Comparison of ENCODE assay signal across 17 cellular contexts in the genomic region with DNA sequence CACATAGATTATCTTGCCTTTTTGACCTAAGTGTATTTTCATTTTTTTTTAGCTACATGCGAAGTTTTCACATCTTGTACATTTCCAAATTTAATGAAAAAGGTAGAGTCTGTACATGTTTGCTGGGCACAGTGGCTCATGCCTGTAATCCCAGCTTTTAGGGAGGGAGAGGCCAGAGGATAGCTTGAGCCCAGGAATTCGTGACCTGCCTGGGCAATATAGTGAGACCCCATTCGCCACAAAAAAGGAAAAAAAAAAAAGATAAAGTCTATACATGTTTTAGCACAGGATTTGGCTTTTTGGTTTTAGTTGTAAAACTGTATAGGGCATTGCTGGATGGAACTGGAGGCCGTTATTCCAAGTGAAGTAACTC. TPM values are rescaled to one million over a fixed set of nuclear protein-coding genes. Genes with fewer than 3 reads are reported as not detected.
DNase-seq lines count a peak whose midpoint lies in the region; ATAC-seq and TF ChIP-seq lines count a peak whose summit lies in the region.
"Had no signal": no experiment of that assay in that cellular context is flagged by ENCODE, and none has a peak within 500 bp of the region (broad histone marks: within the 10 kb centered on the region; RNA-seq: fewer than 3 reads in every experiment).

No MANE protein-coding gene starts in this region.

- H3K27me3 Mint-ChIP-seq in GM23338 (ENCODE audit: insufficient read depth, low read depth, poor library complexity) = peaks cover 2% of the 10 kb centered on the region
- H3K27me3 Mint-ChIP-seq in progenitor cell of endocrine pancreas = no peaks in the 10 kb centered on the region
- H3K27me3 Mint-ChIP-seq: activated CD4-positive, alpha-beta T cell treated with anti-CD3 and anti-CD28 coated beads for 36 hours had no signal

- no peak for ATAC-seq in GM23338
- ATAC-seq: activated CD8-positive, alpha-beta memory T cell treated with anti-CD3 and anti-CD28 coated beads, Interleukin-2, amount 10 ng/mL, durations not matched to agents 7 days and 5 days; sciatic nerve had no signal

- H3K27me3 ChIP-seq in GM23338 (ENCODE audit: insufficient read depth) (no peaks in the 10 kb centered on the region), SJSA1 (replicated peaks) (no peaks in the 10 kb centered on the region), iPS-20b (ENCODE audit: insufficient read depth, low read length) (no peaks in the 10 kb centered on the region)
- H3K27me3 ChIP-seq: heart right ventricle had no signal

- H3K27ac ChIP-seq in GM23338 (ENCODE audit: low read depth) (peak overlapping the region; percentile 84), SJSA1 (peak overlapping the region; percentile 68; the same call in 1 of the 2 replicates), iPS-20b (ENCODE audit: low read length) (peak overlapping the region; percentile 87)

- peak overlapping the region; percentile 3 for H3K4me2 ChIP-seq in GM23338

- H3K9ac ChIP-seq in iPS-20b (ENCODE audit: low read depth, low read length) = peak overlapping the region; percentile 51; the same call in 1 of the 2 replicates

- peak overlapping the region; percentile 44; the same call in 2 of the 3 replicates for H3K4me3 Mint-ChIP-seq in GM23338
- no peak overlapping the region for H3K4me3 Mint-ChIP-seq in progenitor cell of endocrine pancreas (ENCODE audit: low read depth)
- H3K4me3 Mint-ChIP-seq: activated CD4-positive, alpha-beta T cell treated with anti-CD3 and anti-CD28 coated beads for 36 hours; activated CD8-positive, alpha-beta memory T cell treated with anti-CD3 and anti-CD28 coated beads, Interleukin-2, amount 10 ng/mL, durations not matched to agents 7 days and 5 days; memory B cell; stimulated activated naive CD8-positive, alpha-beta T cell treated with anti-CD3 and anti-CD28 coated beads, Interleukin-15, Interleukin-2, amounts not matched to agents 100 ng/mL and 50 ng/mL, for 24 hours had no signal

- H3K4me1 ChIP-seq in GM23338 (ENCODE audit: insufficient read depth) (peaks cover 47% of the 10 kb centered on the region), SJSA1 (replicated peaks) (peaks cover 50% of the 10 kb centered on the region), iPS-20b (ENCODE audit: insufficient read depth, low read length) (peaks cover 47% of the 10 kb centered on the region)

- H3K4me3 ChIP-seq in GM23338 (no peak overlapping the region), SJSA1 (no peak overlapping the region), iPS-20b (ENCODE audit: low read length) (no peak overlapping the region; the same call in 1 of the 2 replicates)
- H3K4me3 ChIP-seq: heart right ventricle had no signal

- H3K36me3 Mint-ChIP-seq in GM23338 (ENCODE audit: low read depth) (peaks cover 33% of the 10 kb centered on the region), progenitor cell of endocrine pancreas (ENCODE audit: insufficient read depth) (peaks cover 9% of the 10 kb centered on the region)
- H3K36me3 Mint-ChIP-seq: activated CD8-positive, alpha-beta memory T cell treated with anti-CD3 and anti-CD28 coated beads, Interleukin-2, amount 10 ng/mL, durations not matched to agents 7 days and 5 days; memory B cell had no signal

- DNase-seq in GM23338 (ENCODE audit: low spot score) = no peak
- DNase-seq in SJSA1 (ENCODE audit: low read depth in 1 of 2, low spot score in 2 of 2) = no peak
- no peak for DNase-seq in progenitor cell of endocrine pancreas (ENCODE audit: low spot score, unreplicated experiment)
- DNase-seq in stimulated activated CD4-positive, alpha-beta T cell treated with anti-CD3 and anti-CD28 coated beads, Interleukin-2, amount 100 ng/mL, for 48 hours = no peak
- no peak for DNase-seq in mesenteric fat pad (ENCODE audit: low spot score)
- DNase-seq in NCI-H187 (lab: John Stamatoyannopoulos, UW) = no peak
- no peak for DNase-seq in activated naive CD4-positive, alpha-beta T cell treated with anti-CD3 and anti-CD28 coated beads, Interleukin-2, amount 50 U/mL, for 16 hours
- DNase-seq: activated CD8-positive, alpha-beta memory T cell treated with anti-CD3 and anti-CD28 coated beads, Interleukin-2, amount 10 ng/mL, durations not matched to agents 7 days and 5 days; AML-193; effector memory CD4-positive, alpha-beta T cell; NCI-H2171 had no signal

- H4K20me1 ChIP-seq in GM23338 (replicated peaks; ENCODE audit: insufficient read depth) = peaks cover 38% of the 10 kb centered on the region

- TF ChIP-seq CTCF in GM23338 (conservative IDR thresholded peaks at IDR 0.05; ENCODE audit: low read depth in 2 of 2) = no peak
- no peak for TF ChIP-seq CTCF in progenitor cell of endocrine pancreas (IDR thresholded peaks at IDR 0.05; ENCODE audit: unreplicated experiment)

- peaks cover 59% of the 10 kb centered on the region for H3K4me1 Mint-ChIP-seq in GM23338
- H3K4me1 Mint-ChIP-seq in progenitor cell of endocrine pancreas (ENCODE audit: low read depth) = peaks cover 71% of the 10 kb centered on the region
- H3K4me1 Mint-ChIP-seq: activated CD8-positive, alpha-beta memory T cell treated with anti-CD3 and anti-CD28 coated beads, Interleukin-2, amount 10 ng/mL, durations not matched to agents 7 days and 5 days; memory B cell had no signal

- H3K27ac Mint-ChIP-seq in GM23338 (peak overlapping the region; percentile 90), progenitor cell of endocrine pancreas (peak overlapping the region; percentile 97)
- H3K27ac Mint-ChIP-seq: activated CD4-positive, alpha-beta T cell treated with anti-CD3 and anti-CD28 coated beads for 36 hours; activated CD8-positive, alpha-beta memory T cell treated with anti-CD3 and anti-CD28 coated beads, Interleukin-2, amount 10 ng/mL, durations not matched to agents 7 days and 5 days; memory B cell; stimulated activated naive CD8-positive, alpha-beta T cell treated with anti-CD3 and anti-CD28 coated beads, Interleukin-15, Interleukin-2, amounts not matched to agents 100 ng/mL and 50 ng/mL, for 24 hours had no signal

- H3K9me3 Mint-ChIP-seq in GM23338 (no peaks in the 10 kb centered on the region), progenitor cell of endocrine pancreas (ENCODE audit: low read depth) (no peaks in the 10 kb centered on the region)
- H3K9me3 Mint-ChIP-seq: memory B cell; stimulated activated naive CD8-positive, alpha-beta T cell treated with anti-CD3 and anti-CD28 coated beads, Interleukin-15, Interleukin-2, amounts not matched to agents 100 ng/mL and 50 ng/mL, for 24 hours had no signal

- H3K9me2 ChIP-seq in GM23338 (ENCODE audit: insufficient read depth) = no peaks in the 10 kb centered on the region

- peaks cover 96% of the 10 kb centered on the region for H3K79me2 ChIP-seq in GM23338 (replicated peaks; ENCODE audit: insufficient read depth)

- H3K9me3 ChIP-seq in SJSA1 (replicated peaks) = no peaks in the 10 kb centered on the region
- H3K9me3 ChIP-seq in iPS-20b (ENCODE audit: insufficient read depth, low read depth, low read length) = no peaks in the 10 kb centered on the region
- H3K9me3 ChIP-seq: heart right ventricle had no signal

- H3K36me3 ChIP-seq in GM23338 (ENCODE audit: insufficient read depth) (peaks cover 10% of the 10 kb centered on the region; the same call in 1 of the 2 replicates), SJSA1 (peaks cover 3% of the 10 kb centered on the region; the same call in 1 of the 2 replicates), iPS-20b (ENCODE audit: insufficient read depth, low read depth, low read length) (peaks cover 32% of the 10 kb centered on the region)

- H3F3A ChIP-seq in GM23338 (replicated peaks; ENCODE audit: low read depth) = no peaks in the 10 kb centered on the region

- H2AFZ ChIP-seq in GM23338 = no peak overlapping the region

TF ChIP-seq in GM23338, 12 proteins besides CTCF, POLR2A, EP300 and RAD21 (continues in another document):
- TF ChIP-seq, protein P1, sequence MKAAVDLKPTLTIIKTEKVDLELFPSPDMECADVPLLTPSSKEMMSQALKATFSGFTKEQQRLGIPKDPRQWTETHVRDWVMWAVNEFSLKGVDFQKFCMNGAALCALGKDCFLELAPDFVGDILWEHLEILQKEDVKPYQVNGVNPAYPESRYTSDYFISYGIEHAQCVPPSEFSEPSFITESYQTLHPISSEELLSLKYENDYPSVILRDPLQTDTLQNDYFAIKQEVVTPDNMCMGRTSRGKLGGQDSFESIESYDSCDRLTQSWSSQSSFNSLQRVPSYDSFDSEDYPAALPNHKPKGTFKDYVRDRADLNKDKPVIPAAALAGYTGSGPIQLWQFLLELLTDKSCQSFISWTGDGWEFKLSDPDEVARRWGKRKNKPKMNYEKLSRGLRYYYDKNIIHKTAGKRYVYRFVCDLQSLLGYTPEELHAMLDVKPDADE (IDR thresholded peaks at IDR 0.05) = no peak

RNA-seq across cellular contexts. Expression of a gene that starts 28.8 kb away (rescaled TPM):
- 90.3 and 95.8 TPM in 2 replicates for total RNA-seq in GM23338 (2014; rRNA removed; shearing (Covaris generic))
- 46.7 and 58.8 TPM in 2 replicates for polyA plus RNA-seq in GM23338 (2016; fragmentation: Nextera tagmentation; extraction: Ambion mirVana)
- total RNA-seq in SJSA1 (2014; rRNA removed; shearing (Covaris generic)) = 21.5 and 30.6 TPM in 2 replicates
- 116 and 121 TPM in 2 replicates for total RNA-seq in progenitor cell of endocrine pancreas
- 33.7 TPM for total RNA-seq in mesenteric fat pad
